Comparison of ENCODE assay signal across 1 cellular context in genomic region chr1:53807916-53808315, GRCh38.
TF ChIP-seq lines count a peak whose summit lies in the region.

No MANE protein-coding gene starts in this region.

TF ChIP-seq in HepG2, 621 proteins besides CTCF, POLR2A, EP300 and RAD21:
- TF ChIP-seq ZNF543 (CRISPR knock-in tag; IDR thresholded peaks at IDR 0.05) (no peak), BCL6 (CRISPR knock-in tag; IDR thresholded peaks at IDR 0.05) (no peak), PTBP1 (IDR thresholded peaks at IDR 0.05; ENCODE audit: low read depth, low read length, poor library complexity, severe bottlenecking) (no peak), DDIT3 (CRISPR knock-in tag; IDR thresholded peaks at IDR 0.05) (no peak), FOXK2 (IDR thresholded peaks at IDR 0.05) (no peak), FOXM1 (CRISPR knock-in tag; IDR thresholded peaks at IDR 0.05) (no peak), ZNF143 (CRISPR knock-in tag; IDR thresholded peaks at IDR 0.05) (no peak), ZNF598 (CRISPR knock-in tag; IDR thresholded peaks at IDR 0.05; ENCODE audit: borderline replicate concordance) (no peak), TCF7L2 (IDR thresholded peaks at IDR 0.05; ENCODE audit: low read depth, low read length) (no peak), FLYWCH1 (CRISPR knock-in tag; IDR thresholded peaks at IDR 0.05) (no peak), PATZ1 (CRISPR knock-in tag; IDR thresholded peaks at IDR 0.05) (no peak), MXD1 (CRISPR knock-in tag; IDR thresholded peaks at IDR 0.05) (no peak), SRF (IDR thresholded peaks at IDR 0.05; ENCODE audit: low read depth, low read length) (no peak), CSRNP1 (CRISPR knock-in tag; IDR thresholded peaks at IDR 0.05) (no peak), KDM5B (CRISPR knock-in tag; IDR thresholded peaks at IDR 0.05; ENCODE audit: borderline replicate concordance) (no peak), MLX (CRISPR knock-in tag; IDR thresholded peaks at IDR 0.05) (no peak), ZMYM3 (CRISPR knock-in tag; IDR thresholded peaks at IDR 0.05) (no peak), PLSCR1 (CRISPR knock-in tag; IDR thresholded peaks at IDR 0.05; ENCODE audit: borderline replicate concordance) (no peak)
- TF ChIP-seq, protein P1, sequence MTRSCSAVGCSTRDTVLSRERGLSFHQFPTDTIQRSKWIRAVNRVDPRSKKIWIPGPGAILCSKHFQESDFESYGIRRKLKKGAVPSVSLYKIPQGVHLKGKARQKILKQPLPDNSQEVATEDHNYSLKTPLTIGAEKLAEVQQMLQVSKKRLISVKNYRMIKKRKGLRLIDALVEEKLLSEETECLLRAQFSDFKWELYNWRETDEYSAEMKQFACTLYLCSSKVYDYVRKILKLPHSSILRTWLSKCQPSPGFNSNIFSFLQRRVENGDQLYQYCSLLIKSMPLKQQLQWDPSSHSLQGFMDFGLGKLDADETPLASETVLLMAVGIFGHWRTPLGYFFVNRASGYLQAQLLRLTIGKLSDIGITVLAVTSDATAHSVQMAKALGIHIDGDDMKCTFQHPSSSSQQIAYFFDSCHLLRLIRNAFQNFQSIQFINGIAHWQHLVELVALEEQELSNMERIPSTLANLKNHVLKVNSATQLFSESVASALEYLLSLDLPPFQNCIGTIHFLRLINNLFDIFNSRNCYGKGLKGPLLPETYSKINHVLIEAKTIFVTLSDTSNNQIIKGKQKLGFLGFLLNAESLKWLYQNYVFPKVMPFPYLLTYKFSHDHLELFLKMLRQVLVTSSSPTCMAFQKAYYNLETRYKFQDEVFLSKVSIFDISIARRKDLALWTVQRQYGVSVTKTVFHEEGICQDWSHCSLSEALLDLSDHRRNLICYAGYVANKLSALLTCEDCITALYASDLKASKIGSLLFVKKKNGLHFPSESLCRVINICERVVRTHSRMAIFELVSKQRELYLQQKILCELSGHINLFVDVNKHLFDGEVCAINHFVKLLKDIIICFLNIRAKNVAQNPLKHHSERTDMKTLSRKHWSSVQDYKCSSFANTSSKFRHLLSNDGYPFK (CRISPR knock-in tag; IDR thresholded peaks at IDR 0.05; ENCODE audit: borderline replicate concordance), result no peak
- TF ChIP-seq, protein P2, sequence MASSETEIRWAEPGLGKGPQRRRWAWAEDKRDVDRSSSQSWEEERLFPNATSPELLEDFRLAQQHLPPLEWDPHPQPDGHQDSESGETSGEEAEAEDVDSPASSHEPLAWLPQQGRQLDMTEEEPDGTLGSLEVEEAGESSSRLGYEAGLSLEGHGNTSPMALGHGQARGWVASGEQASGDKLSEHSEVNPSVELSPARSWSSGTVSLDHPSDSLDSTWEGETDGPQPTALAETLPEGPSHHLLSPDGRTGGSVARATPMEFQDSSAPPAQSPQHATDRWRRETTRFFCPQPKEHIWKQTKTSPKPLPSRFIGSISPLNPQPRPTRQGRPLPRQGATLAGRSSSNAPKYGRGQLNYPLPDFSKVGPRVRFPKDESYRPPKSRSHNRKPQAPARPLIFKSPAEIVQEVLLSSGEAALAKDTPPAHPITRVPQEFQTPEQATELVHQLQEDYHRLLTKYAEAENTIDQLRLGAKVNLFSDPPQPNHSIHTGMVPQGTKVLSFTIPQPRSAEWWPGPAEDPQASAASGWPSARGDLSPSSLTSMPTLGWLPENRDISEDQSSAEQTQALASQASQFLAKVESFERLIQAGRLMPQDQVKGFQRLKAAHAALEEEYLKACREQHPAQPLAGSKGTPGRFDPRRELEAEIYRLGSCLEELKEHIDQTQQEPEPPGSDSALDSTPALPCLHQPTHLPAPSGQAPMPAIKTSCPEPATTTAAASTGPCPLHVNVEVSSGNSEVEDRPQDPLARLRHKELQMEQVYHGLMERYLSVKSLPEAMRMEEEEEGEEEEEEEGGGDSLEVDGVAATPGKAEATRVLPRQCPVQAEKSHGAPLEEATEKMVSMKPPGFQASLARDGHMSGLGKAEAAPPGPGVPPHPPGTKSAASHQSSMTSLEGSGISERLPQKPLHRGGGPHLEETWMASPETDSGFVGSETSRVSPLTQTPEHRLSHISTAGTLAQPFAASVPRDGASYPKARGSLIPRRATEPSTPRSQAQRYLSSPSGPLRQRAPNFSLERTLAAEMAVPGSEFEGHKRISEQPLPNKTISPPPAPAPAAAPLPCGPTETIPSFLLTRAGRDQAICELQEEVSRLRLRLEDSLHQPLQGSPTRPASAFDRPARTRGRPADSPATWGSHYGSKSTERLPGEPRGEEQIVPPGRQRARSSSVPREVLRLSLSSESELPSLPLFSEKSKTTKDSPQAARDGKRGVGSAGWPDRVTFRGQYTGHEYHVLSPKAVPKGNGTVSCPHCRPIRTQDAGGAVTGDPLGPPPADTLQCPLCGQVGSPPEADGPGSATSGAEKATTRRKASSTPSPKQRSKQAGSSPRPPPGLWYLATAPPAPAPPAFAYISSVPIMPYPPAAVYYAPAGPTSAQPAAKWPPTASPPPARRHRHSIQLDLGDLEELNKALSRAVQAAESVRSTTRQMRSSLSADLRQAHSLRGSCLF (CRISPR knock-in tag; IDR thresholded peaks at IDR 0.05; ENCODE audit: borderline replicate concordance), result no peak
